14 cellular contexts compared by ENCODE assay signal in the genomic region with DNA sequence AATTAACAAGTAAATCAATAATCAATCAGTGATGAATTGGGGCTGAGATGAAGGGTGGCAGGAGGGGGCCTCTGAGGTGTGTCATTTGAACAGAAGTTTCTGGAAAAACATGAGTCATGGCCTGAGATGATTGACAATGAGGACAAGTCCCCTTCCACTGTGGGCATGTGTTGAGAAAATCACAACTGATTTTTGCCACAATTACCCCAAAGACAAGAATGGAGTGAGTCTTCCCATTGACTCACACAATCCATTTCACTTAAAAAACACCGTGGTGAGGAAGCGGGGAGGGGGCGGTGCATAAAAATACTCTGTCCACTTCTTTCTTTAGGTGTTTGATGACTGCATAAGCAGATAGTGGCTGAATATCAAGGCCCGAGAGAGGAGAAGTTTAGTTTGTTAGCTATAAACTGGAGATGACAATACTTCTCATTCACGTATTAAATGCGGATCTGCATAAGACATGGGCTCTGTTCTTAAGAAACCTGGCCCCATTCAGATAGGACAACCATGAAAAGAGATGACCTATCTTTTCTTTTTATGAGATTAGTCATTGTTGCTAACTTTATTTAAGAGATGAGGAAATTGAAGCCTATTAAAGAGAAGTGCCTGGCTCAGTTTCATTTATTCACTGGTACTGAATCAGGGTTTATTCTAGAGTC.
DNase-seq lines count a peak whose midpoint lies in the region; ATAC-seq and TF ChIP-seq lines count a peak whose summit lies in the region.
"Had no signal": no experiment of that assay in that cellular context is flagged by ENCODE, and none has a peak within 500 bp of the region (broad histone marks: within the 10 kb centered on the region; RNA-seq: fewer than 3 reads in every experiment).

No MANE protein-coding gene starts in this region.

- H3K27ac ChIP-seq in brain microvascular endothelial cell = no peak overlapping the region
- H3K27ac ChIP-seq: cardiac muscle cell, ovary had no signal

- H3K4me3 ChIP-seq in brain microvascular endothelial cell (ENCODE audit: low read depth, low read length) = no peak overlapping the region
- H3K4me3 ChIP-seq: cardiac muscle cell, ovary had no signal

- DNase-seq in activated T-cell treated with anti-CD3 and anti-CD28 coated beads for 24 hours (ENCODE audit: low read depth) = peak; percentile 43
- no peak for DNase-seq in activated T-cell treated with anti-CD3 and anti-CD28 coated beads for 4 hours
- DNase-seq in activated CD4-positive, alpha-beta T cell treated with anti-CD3 and anti-CD28 coated beads for 4 hours = peak; percentile 3 to 11
- DNase-seq in brain microvascular endothelial cell = peak; percentile 29
- DNase-seq in stimulated activated CD8-positive, alpha-beta memory T cell treated with anti-CD3 and anti-CD28 coated beads, Interleukin-4, amount 100 ng/mL, for 48 hours = peak; percentile 75
- DNase-seq in NCI-H2081 treated with DMSO at 0.1 percent for 48 hours (lab: John Stamatoyannopoulos, UW) = no peak
- no peak for DNase-seq in COLO829 (ENCODE audit: low spot score)
- DNase-seq: activated CD4-positive, CD25-positive, alpha-beta regulatory T cell; Karpas-422; ovary; SHP77 had no signal

- ATAC-seq in HG02571 (IDR thresholded peaks at IDR 0.05; ENCODE audit: unreplicated experiment) = no peak
- ATAC-seq: esophagus mucosa had no signal

- H3K27me3 ChIP-seq in brain microvascular endothelial cell (replicated peaks) = no peaks in the 10 kb centered on the region
- H3K27me3 ChIP-seq: cardiac muscle cell, ovary had no signal

- H3K36me3 ChIP-seq in brain microvascular endothelial cell (replicated peaks) = no peaks in the 10 kb centered on the region
- H3K36me3 ChIP-seq: cardiac muscle cell, ovary had no signal

- in situ Hi-C loops in brain microvascular endothelial cell (cut with HindIII; ENCODE audit: low pct_ligation_motif_present, low sequenced_read_pairs) = no loop called here

- TF ChIP-seq CTCF in brain microvascular endothelial cell (IDR thresholded peaks at IDR 0.05; ENCODE audit: low read depth, low read length, missing control alignments) = no peak

Comparison
In these comparisons a context has a peak if more than half of its experiments do, and no peak if none do; other contexts are left out.
1. DNase-seq: peak in activated T-cell treated with anti-CD3 and anti-CD28 coated beads for 24 hours (single experiment), activated CD4-positive, alpha-beta T cell treated with anti-CD3 and anti-CD28 coated beads for 4 hours (2 of 2), brain microvascular endothelial cell (single experiment) and stimulated activated CD8-positive, alpha-beta memory T cell treated with anti-CD3 and anti-CD28 coated beads, Interleukin-4, amount 100 ng/mL, for 48 hours (single experiment); none in activated T-cell treated with anti-CD3 and anti-CD28 coated beads for 4 hours (single experiment), NCI-H2081 treated with DMSO at 0.1 percent for 48 hours (single experiment) and COLO829 (single experiment).